ENCODE assay signal across 1 cellular context in genomic region chr5:95086932-95087818, GRCh38.
TF ChIP-seq lines count a peak whose summit lies in the region.

No MANE protein-coding gene starts in this region.

TF ChIP-seq in GM12878, 131 proteins besides CTCF, POLR2A, EP300 and RAD21 (continued from another document):
- TF ChIP-seq SKIL (IDR thresholded peaks at IDR 0.05; ENCODE audit: low read depth, poor library complexity, severe bottlenecking) (peak; percentile 13), CHD1 (IDR thresholded peaks at IDR 0.05; ENCODE audit: low read depth, low read length) (no peak), MXI1 (IDR thresholded peaks at IDR 0.05; ENCODE audit: low read depth, low read length) (0 out of 2 replicates have a peak, but pooled peaks have one; percentile 19), CREM (IDR thresholded peaks at IDR 0.05; ENCODE audit: low read depth) (peak; percentile 30; the same call in 1 of the 2 replicates), MTA2 (IDR thresholded peaks at IDR 0.05; ENCODE audit: low read depth) (peak; percentile 33; the same call in 1 of the 2 replicates), ETV6 (conservative IDR thresholded peaks at IDR 0.05 in 1 of 2, IDR thresholded peaks at IDR 0.05 in 1 of 2; ENCODE audit: borderline replicate concordance in 1 of 2, low read depth in 1 of 2) (no peak), FOXM1 (IDR thresholded peaks at IDR 0.05; ENCODE audit: low read depth, low read length) (no peak), BCLAF1 (IDR thresholded peaks at IDR 0.05) (no peak), CBX5 (IDR thresholded peaks at IDR 0.05; ENCODE audit: low read depth) (no peak), SIN3A (IDR thresholded peaks at IDR 0.05; ENCODE audit: low read depth, low read length) (0 out of 2 replicates have a peak, but pooled peaks have one; percentile 44), MEF2A (IDR thresholded peaks at IDR 0.05; ENCODE audit: insufficient read depth, low read depth, low read length) (0 out of 2 replicates have a peak, but pooled peaks have one; percentile 21), NBN (IDR thresholded peaks at IDR 0.05) (0 out of 2 replicates have a peak, but pooled peaks have one; percentile 22), RB1 (IDR thresholded peaks at IDR 0.05; ENCODE audit: borderline replicate concordance) (no peak), IKZF2 (IDR thresholded peaks at IDR 0.05) (peak in 1 of 2 experiments; percentile 48; a peak in 2 of 4 replicates), CHD2 (IDR thresholded peaks at IDR 0.05; ENCODE audit: borderline replicate concordance, low read depth, low read length) (no peak), RUNX3 (IDR thresholded peaks at IDR 0.05; ENCODE audit: low read length) (peak; percentile 32; the same call in 1 of the 2 replicates), ZNF207 (IDR thresholded peaks at IDR 0.05; ENCODE audit: borderline replicate concordance) (0 out of 2 replicates have a peak, but pooled peaks have one; percentile 37), RAD51 (IDR thresholded peaks at IDR 0.05) (0 out of 2 replicates have a peak, but pooled peaks have one; percentile 16), STAT1 (conservative IDR thresholded peaks at IDR 0.05) (no peak), HCFC1 (IDR thresholded peaks at IDR 0.05; ENCODE audit: low read length) (no peak), ZNF217 (IDR thresholded peaks at IDR 0.05) (no peak)
- TF ChIP-seq, protein P1, sequence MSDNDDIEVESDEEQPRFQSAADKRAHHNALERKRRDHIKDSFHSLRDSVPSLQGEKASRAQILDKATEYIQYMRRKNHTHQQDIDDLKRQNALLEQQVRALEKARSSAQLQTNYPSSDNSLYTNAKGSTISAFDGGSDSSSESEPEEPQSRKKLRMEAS (IDR thresholded peaks at IDR 0.05; ENCODE audit: low read depth, low read length) = 0 out of 2 replicates have a peak, but pooled peaks have one; percentile 7
